ENCODE assay signal across 18 cellular contexts in genomic region chr11:119229736-119230135, GRCh38.
DNase-seq lines count a peak whose midpoint lies in the region; ATAC-seq and TF ChIP-seq lines count a peak whose summit lies in the region.
"Had no signal": no experiment of that assay in that cellular context is flagged by ENCODE, and none has a peak within 500 bp of the region (broad histone marks: within the 10 kb centered on the region; RNA-seq: fewer than 3 reads in every experiment).

No MANE protein-coding gene starts in this region.

- POLR2A ChIA-PET in GM10248 (lab: Yijun Ruan, JAX): no interaction called here

- no peak overlapping the region for H3K4me3 ChIP-seq in RWPE2 (ENCODE audit: severe bottlenecking)
- no peak overlapping the region for H3K4me3 ChIP-seq in epithelial cell of esophagus (ENCODE audit: low read length)
- H3K4me3 ChIP-seq: A549 had no signal

- CTCF ChIA-PET in GM10248 (lab: Yijun Ruan, JAX): interaction anchor here (0.6 to 1.1 kb wide), 3 partner anchors 14 to 264 kb away, joined by 3 to 4 read pairs (median 4); no protein-coding TSS in a partner anchor

- H3K27ac ChIP-seq in C4-2B (peak overlapping the region; percentile 32; the same call in 1 of the 2 replicates), RWPE2 (ENCODE audit: poor library complexity, severe bottlenecking) (peak overlapping the region; percentile 19)
- H3K27ac ChIP-seq: A549 had no signal

- peaks cover 11% of the 10 kb centered on the region for H3K4me1 ChIP-seq in RWPE2 (ENCODE audit: insufficient read depth, poor library complexity, severe bottlenecking)

- H3K9me3 ChIP-seq in RWPE2 (ENCODE audit: severe bottlenecking): no peaks in the 10 kb centered on the region
- H3K9me3 ChIP-seq: A549 had no signal

- TF ChIP-seq CTCF in C4-2B (conservative IDR thresholded peaks at IDR 0.05) (no peak), RWPE2 (IDR thresholded peaks at IDR 0.05; ENCODE audit: poor library complexity, severe bottlenecking) (no peak), epithelial cell of esophagus (IDR thresholded peaks at IDR 0.05; ENCODE audit: insufficient read depth, low read depth, low read length, missing control alignments) (no peak), GM10248 (IDR thresholded peaks at IDR 0.05; ENCODE audit: control extremely low read depth, extremely low read depth, low read depth, missing control alignments) (no peak)

- H3K27me3 ChIP-seq in RWPE2 (ENCODE audit: insufficient read depth, poor library complexity, severe bottlenecking): no peaks in the 10 kb centered on the region

- peak; percentile 40; the same call in 2 of the 3 replicates for ATAC-seq in RWPE2 (ENCODE audit: low read depth)
- ATAC-seq: A549 had no signal

- H3K36me3 ChIP-seq in RWPE2 (ENCODE audit: low read depth): peaks cover 27% of the 10 kb centered on the region

- DNase-seq in EH (ENCODE audit: low read depth) (peak; percentile 13), RWPE2 (ENCODE audit: low spot score) (no peak), epithelial cell of esophagus (ENCODE audit: low read depth) (peak; percentile 32), activated T-cell treated with anti-CD3 and anti-CD28 coated beads for 4 hours (no peak), COLO829 (ENCODE audit: low spot score) (no peak), GM10248 (ENCODE audit: extremely low spot score) (no peak), NCI-H69 (lab: John Stamatoyannopoulos, UW) (no peak)
- DNase-seq: DMS79 treated with DMSO at 0.1 percent for 48 hours, GDM1, HCEC 1CT, NCI-H1105, NCI-H1694 treated with DMSO at 0.1 percent for 48 hours, NCI-H2107, NCI-H2227 treated with DMSO at 0.1 percent for 48 hours, NCI-H524, SW 1271 had no signal

Comparison
In these comparisons a context has a peak if more than half of its experiments do, and no peak if none do; other contexts are left out.
1. DNase-seq: peak in EH (single experiment) and epithelial cell of esophagus (single experiment); none in RWPE2 (single experiment), activated T-cell treated with anti-CD3 and anti-CD28 coated beads for 4 hours (single experiment), COLO829 (single experiment), GM10248 (single experiment) and NCI-H69 (single experiment).